In the genomic region with DNA sequence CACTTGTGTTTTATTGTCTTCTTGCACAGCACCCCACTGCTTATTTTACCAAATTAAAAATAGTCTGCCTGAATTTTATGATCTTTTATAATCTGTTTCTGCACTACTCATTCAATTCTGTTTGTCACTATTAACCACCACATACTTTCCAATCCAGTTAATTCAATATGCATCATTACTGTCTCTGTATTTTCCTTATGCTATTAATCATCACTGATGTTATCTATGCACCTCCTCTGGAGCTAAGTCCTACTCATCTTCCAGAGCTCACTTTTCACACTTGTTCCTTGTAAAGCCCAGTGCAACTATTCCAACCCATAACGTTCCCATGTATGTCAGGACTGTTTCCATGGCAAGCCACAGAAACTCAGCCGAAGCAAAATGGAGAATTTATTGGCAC, we compare ENCODE assay signal across 27 cellular contexts.
DNase-seq lines count a peak whose midpoint lies in the region; TF ChIP-seq lines count a peak whose summit lies in the region.
"Had no signal": no experiment of that assay in that cellular context is flagged by ENCODE, and none has a peak within 500 bp of the region (broad histone marks: within the 10 kb centered on the region; RNA-seq: fewer than 3 reads in every experiment).

No MANE protein-coding gene starts in this region.

- H3K9ac ChIP-seq in mammary epithelial cell (ENCODE audit: insufficient read depth, low read length) = no peak overlapping the region
- no peak overlapping the region for H3K9ac ChIP-seq in SK-N-MC (ENCODE audit: insufficient read length)
- H3K9ac ChIP-seq: SK-N-SH had no signal

- H3K4me2 ChIP-seq in mammary epithelial cell (ENCODE audit: insufficient read depth, low read depth, low read length) = no peak overlapping the region
- H3K4me2 ChIP-seq: SK-N-SH had no signal

- H3K9me3 ChIP-seq in mammary epithelial cell (replicated peaks; ENCODE audit: insufficient read depth, low read length) = no peaks in the 10 kb centered on the region
- no peaks in the 10 kb centered on the region for H3K9me3 ChIP-seq in breast epithelium
- no peaks in the 10 kb centered on the region; the same call in 1 of the 2 replicates for H3K9me3 ChIP-seq in SK-N-MC (ENCODE audit: low read depth, low read length)
- H3K9me3 ChIP-seq: Peyer's patch, SK-N-SH had no signal

- DNase-seq in mammary epithelial cell (peak; percentile 2), breast epithelium (ENCODE audit: low spot score in 2 of 2) (no peak), GM04504 (ENCODE audit: low read depth) (peak; percentile 23), SK-N-MC (ENCODE audit: low read depth, low spot score) (peak; percentile 20), putamen (ENCODE audit: low spot score) (no peak), HK-2 (ENCODE audit: unreplicated experiment) (no peak), globus pallidus (ENCODE audit: low spot score) (no peak)
- DNase-seq: CD8-positive, alpha-beta memory T cell; DMS79 treated with DMSO at 0.1 percent for 48 hours; Karpas-422; NCI-H1092 treated with DMSO at 0.1 percent for 48 hours; NCI-H1436; NCI-H187; NCI-H2081 treated with DMSO at 0.1 percent for 48 hours; NCI-H2171; NCI-H226; NCI-H510A; NCI-H69; OCI-M1; Peyer's patch; SIG-M5; SK-N-SH had no signal

- no peak overlapping the region for H2AFZ ChIP-seq in mammary epithelial cell (ENCODE audit: low read depth, low read length)

- no peaks in the 10 kb centered on the region for H3K27me3 Mint-ChIP-seq in nephron (ENCODE audit: low read depth)
- H3K27me3 Mint-ChIP-seq: B cell; CD8-positive, alpha-beta memory T cell had no signal

- H3K27ac ChIP-seq in mammary epithelial cell (ENCODE audit: insufficient read depth, low read depth, low read length) = no peak overlapping the region
- H3K27ac ChIP-seq in breast epithelium = no peak overlapping the region
- peak overlapping the region; percentile 42; the same call in 1 of the 2 replicates for H3K27ac ChIP-seq in SK-N-MC
- H3K27ac ChIP-seq: 22Rv1, HL-60, Peyer's patch had no signal

- 0% methylated on average over 2 of the region's 2 CpGs for WGBS in mammary epithelial cell (ENCODE audit: low coverage, missing lambda C conversion rate)

- dilution Hi-C loops in mammary epithelial cell (cut with HindIII; ENCODE audit: low sequenced_read_pairs) = no loop called here

- no peaks in the 10 kb centered on the region for H3K79me2 ChIP-seq in mammary epithelial cell (ENCODE audit: insufficient read depth, low read length)

- intact Hi-C loops in mammary epithelial cell (cut with micrococcal nuclease) (no loop called here), breast epithelium (cut with DNase I; ENCODE audit: low total_unique reads) (no loop called here)

- no peaks in the 10 kb centered on the region for H3K4me1 Mint-ChIP-seq in nephron
- H3K4me1 Mint-ChIP-seq: CD14-positive monocyte; CD8-positive, alpha-beta memory T cell had no signal

- no peaks in the 10 kb centered on the region for H3K36me3 ChIP-seq in mammary epithelial cell (ENCODE audit: insufficient read depth, low read length)
- no peaks in the 10 kb centered on the region for H3K36me3 ChIP-seq in breast epithelium
- H3K36me3 ChIP-seq in SK-N-MC (ENCODE audit: insufficient read depth, low read length) = no peaks in the 10 kb centered on the region
- H3K36me3 ChIP-seq: Peyer's patch had no signal

- no peaks in the 10 kb centered on the region for H4K20me1 ChIP-seq in mammary epithelial cell (ENCODE audit: insufficient read depth, low read length)

- TF ChIP-seq POLR2A in breast epithelium (IDR thresholded peaks at IDR 0.05) = no peak

- H3K4me1 ChIP-seq in mammary epithelial cell (ENCODE audit: insufficient read depth, low read length) (no peaks in the 10 kb centered on the region), breast epithelium (no peaks in the 10 kb centered on the region)
- H3K4me1 ChIP-seq: Peyer's patch had no signal

- H3K27ac Mint-ChIP-seq in nephron = peak overlapping the region in 2 of 3 experiments; percentile 8 to 57
- H3K27ac Mint-ChIP-seq: B cell; CD14-positive monocyte; CD8-positive, alpha-beta memory T cell had no signal

- no peaks in the 10 kb centered on the region for H3K27me3 ChIP-seq in mammary epithelial cell (ENCODE audit: insufficient read depth, low read length)
- H3K27me3 ChIP-seq in breast epithelium = no peaks in the 10 kb centered on the region
- H3K27me3 ChIP-seq: Peyer's patch had no signal

- CTCF ChIA-PET in mammary epithelial cell (lab: Charles Lee; ENCODE audit: low non-redundant PET) = no interaction called here

- in situ Hi-C loops in mammary epithelial cell (cut with MboI; ENCODE audit: low sequenced_read_pairs in 2 of 2) = no loop called here

- peaks cover 3% of the 10 kb centered on the region for H3K9me3 Mint-ChIP-seq in nephron

- no peak overlapping the region for H3K4me3 Mint-ChIP-seq in nephron
- H3K4me3 Mint-ChIP-seq: B cell; CD14-positive monocyte; CD8-positive, alpha-beta memory T cell had no signal

- H3K36me3 Mint-ChIP-seq in nephron (ENCODE audit: low read depth) = no peaks in the 10 kb centered on the region
- H3K36me3 Mint-ChIP-seq: CD14-positive monocyte; CD8-positive, alpha-beta memory T cell had no signal

- no peak for TF ChIP-seq CTCF in mammary epithelial cell (conservative IDR thresholded peaks at IDR 0.05 in 1 of 2, IDR thresholded peaks at IDR 0.05 in 1 of 2; ENCODE audit: extremely low read depth in 1 of 2, insufficient read depth in 1 of 2, low read depth in 1 of 2, low read length in 2 of 2)
- TF ChIP-seq CTCF in breast epithelium (IDR thresholded peaks at IDR 0.05) = no peak
- TF ChIP-seq CTCF in nephron (IDR thresholded peaks at IDR 0.05; ENCODE audit: unreplicated experiment in 3 of 3) = no peak

- BruUV-seq in mammary epithelial cell (replicated peaks; lab: Mats Ljungman, UMichigan) = no TSS peak

- no peak overlapping the region for H3K4me3 ChIP-seq in mammary epithelial cell (replicated peaks in 1 of 3; ENCODE audit: insufficient read depth in 1 of 3, low read depth in 2 of 3, low read length in 3 of 3)
- H3K4me3 ChIP-seq in breast epithelium = no peak overlapping the region
- peak overlapping the region; percentile 36 for H3K4me3 ChIP-seq in SK-N-MC
- H3K4me3 ChIP-seq: Peyer's patch had no signal

Comparison
In these comparisons a context has a peak if more than half of its experiments do, and no peak if none do; other contexts are left out.
1. DNase-seq: peak in mammary epithelial cell (single experiment), GM04504 (single experiment) and SK-N-MC (single experiment); none in breast epithelium (0 of 2), putamen (single experiment), HK-2 (single experiment) and globus pallidus (single experiment).